31 cellular contexts compared by ENCODE assay signal in genomic region chr2:236193026-236193425, GRCh38. TPM values are rescaled to one million over a fixed set of nuclear protein-coding genes. Genes with fewer than 3 reads are reported as not detected.
"Had no signal": no experiment of that assay in that cellular context is flagged by ENCODE, and none has a peak within 500 bp of the region (broad histone marks: within the 10 kb centered on the region; RNA-seq: fewer than 3 reads in every experiment).

No MANE protein-coding gene starts in this region.

- ATAC-seq: activated CD4-positive, CD25-positive, alpha-beta regulatory T cell treated with anti-CD3 and anti-CD28 coated beads, Interleukin-2, amount 50 U/mL, for 24 hours; foreskin keratinocyte; naive thymus-derived CD4-positive, alpha-beta T cell; psoas muscle; upper lobe of right lung had no signal

- H3K27ac Mint-ChIP-seq: activated naive CD4-positive, alpha-beta T cell treated with anti-CD3 and anti-CD28 coated beads, Interleukin-2, amount 10 ng/mL, durations not matched to agents 7 days and 5 days; activated naive CD8-positive, alpha-beta T cell treated with anti-CD3 and anti-CD28 coated beads, Interleukin-2, amount 10 ng/mL, durations not matched to agents 7 days and 5 days; activated T-helper 1 cell treated with anti-CD3 and anti-CD28 coated beads, Interleukin-12 subunit alpha, Interleukin-12 subunit beta, Interleukin-2, Interleukin-4 antibody, amounts not matched to agents 30 ng/mL and 10 ng/mL and 1 ng/mL, durations not matched to agents 14 hours and 24 hours and 36 hours; brain; mesothelial cell of epicardium; naive thymus-derived CD4-positive, alpha-beta T cell; T-helper 1 cell treated with Interleukin-12 subunit alpha and Interleukin-12 subunit beta and Interleukin-4 antibody, amounts not matched to agents 30 μg/mL and 1 μg/mL, for 36 hours had no signal

- H3K27ac ChIP-seq: ascending aorta, esophagus muscularis mucosa, foreskin keratinocyte, heart left ventricle, left ventricle myocardium inferior, parathyroid adenoma, psoas muscle, spleen, suprapubic skin, tibial artery, upper lobe of right lung, VCaP had no signal

- H3K4me1 ChIP-seq: ascending aorta, esophagus muscularis mucosa, foreskin keratinocyte, heart left ventricle, left ventricle myocardium inferior, parathyroid adenoma, psoas muscle, spleen, suprapubic skin, tibial artery, upper lobe of right lung had no signal

- H3K9me3 Mint-ChIP-seq: activated naive CD4-positive, alpha-beta T cell treated with anti-CD3 and anti-CD28 coated beads, Interleukin-2, amount 10 ng/mL, durations not matched to agents 7 days and 5 days; activated naive CD8-positive, alpha-beta T cell treated with anti-CD3 and anti-CD28 coated beads, Interleukin-2, amount 10 ng/mL, durations not matched to agents 7 days and 5 days; activated T-helper 1 cell treated with anti-CD3 and anti-CD28 coated beads, Interleukin-12 subunit alpha, Interleukin-12 subunit beta, Interleukin-2, Interleukin-4 antibody, amounts not matched to agents 30 ng/mL and 10 ng/mL and 1 ng/mL, durations not matched to agents 14 hours and 24 hours and 36 hours; mesothelial cell of epicardium; naive thymus-derived CD4-positive, alpha-beta T cell; neural crest cell; T-helper 1 cell treated with Interleukin-12 subunit alpha and Interleukin-12 subunit beta and Interleukin-4 antibody, amounts not matched to agents 30 μg/mL and 1 μg/mL, for 36 hours had no signal

- H3K27me3 ChIP-seq: ascending aorta, foreskin keratinocyte, heart left ventricle, tibial artery, upper lobe of right lung had no signal

- H3K4me3 Mint-ChIP-seq: activated naive CD4-positive, alpha-beta T cell treated with anti-CD3 and anti-CD28 coated beads, Interleukin-2, amount 10 ng/mL, durations not matched to agents 7 days and 5 days; activated naive CD8-positive, alpha-beta T cell treated with anti-CD3 and anti-CD28 coated beads, Interleukin-2, amount 10 ng/mL, durations not matched to agents 7 days and 5 days; activated T-helper 1 cell treated with anti-CD3 and anti-CD28 coated beads, Interleukin-12 subunit alpha, Interleukin-12 subunit beta, Interleukin-2, Interleukin-4 antibody, amounts not matched to agents 30 ng/mL and 10 ng/mL and 1 ng/mL, durations not matched to agents 14 hours and 24 hours and 36 hours; brain; mesothelial cell of epicardium; naive thymus-derived CD4-positive, alpha-beta T cell; neural crest cell; T-helper 1 cell treated with Interleukin-12 subunit alpha and Interleukin-12 subunit beta and Interleukin-4 antibody, amounts not matched to agents 30 μg/mL and 1 μg/mL, for 36 hours had no signal

- H3K4me1 Mint-ChIP-seq: activated naive CD4-positive, alpha-beta T cell treated with anti-CD3 and anti-CD28 coated beads, Interleukin-2, amount 10 ng/mL, durations not matched to agents 7 days and 5 days; activated naive CD8-positive, alpha-beta T cell treated with anti-CD3 and anti-CD28 coated beads, Interleukin-2, amount 10 ng/mL, durations not matched to agents 7 days and 5 days; brain; mesothelial cell of epicardium; naive thymus-derived CD4-positive, alpha-beta T cell had no signal

- H3K9me3 ChIP-seq: ascending aorta, esophagus muscularis mucosa, heart left ventricle, left ventricle myocardium inferior, psoas muscle, spleen, suprapubic skin, tibial artery, upper lobe of right lung had no signal

- H3K27me3 Mint-ChIP-seq: activated naive CD4-positive, alpha-beta T cell treated with anti-CD3 and anti-CD28 coated beads, Interleukin-2, amount 10 ng/mL, durations not matched to agents 7 days and 5 days; activated naive CD8-positive, alpha-beta T cell treated with anti-CD3 and anti-CD28 coated beads, Interleukin-2, amount 10 ng/mL, durations not matched to agents 7 days and 5 days had no signal

- H3K36me3 Mint-ChIP-seq: activated naive CD4-positive, alpha-beta T cell treated with anti-CD3 and anti-CD28 coated beads, Interleukin-2, amount 10 ng/mL, durations not matched to agents 7 days and 5 days; activated naive CD8-positive, alpha-beta T cell treated with anti-CD3 and anti-CD28 coated beads, Interleukin-2, amount 10 ng/mL, durations not matched to agents 7 days and 5 days; brain; mesothelial cell of epicardium; naive thymus-derived CD4-positive, alpha-beta T cell had no signal

- DNase-seq: activated CD4-positive, alpha-beta T cell treated with anti-CD3 and anti-CD28 coated beads for 48 hours; activated CD4-positive, alpha-beta T cell treated with anti-CD3 and anti-CD28 coated beads, Interleukin-2, amount 50 U/mL, for 48 hours; activated CD8-positive, alpha-beta memory T cell treated with anti-CD3 and anti-CD28 coated beads for 24 hours; activated effector memory CD4-positive, alpha-beta T cell treated with anti-CD3 and anti-CD28 coated beads, Interleukin-2, amount 50 U/mL, for 16 hours; activated naive CD4-positive, alpha-beta T cell treated with anti-CD3 and anti-CD28 coated beads, Interleukin-2, amount 10 ng/mL, durations not matched to agents 7 days and 5 days; activated naive CD8-positive, alpha-beta T cell treated with anti-CD3 and anti-CD28 coated beads, Interleukin-2, amount 10 ng/mL, durations not matched to agents 7 days and 5 days; foreskin keratinocyte; heart left ventricle; hypothalamus; kidney glomerular epithelial cell; left ventricle myocardium inferior; naive thymus-derived CD4-positive, alpha-beta T cell; occipital lobe; psoas muscle; spleen; stimulated activated naive CD4-positive, alpha-beta T cell; T-helper 9 cell; upper lobe of right lung had no signal

- H3K79me2 ChIP-seq: parathyroid adenoma had no signal

- H2AFZ ChIP-seq: parathyroid adenoma had no signal

- H3K9ac ChIP-seq: parathyroid adenoma had no signal

RNA-seq across cellular contexts. Expression of gene GBX2, which starts 24.8 kb away (rescaled TPM):
- total RNA-seq: activated naive CD8-positive, alpha-beta T cell treated with anti-CD3 and anti-CD28 coated beads, Interleukin-2, amount 10 ng/mL, durations not matched to agents 7 days and 5 days; activated T-helper 1 cell treated with anti-CD3 and anti-CD28 coated beads, Interleukin-12 subunit alpha, Interleukin-12 subunit beta, Interleukin-2, Interleukin-4 antibody, amounts not matched to agents 30 ng/mL and 10 ng/mL and 1 ng/mL, durations not matched to agents 14 hours and 24 hours and 36 hours; ascending aorta; cardiac septum; esophagus muscularis mucosa; left ventricle myocardium inferior; naive thymus-derived CD4-positive, alpha-beta T cell; occipital lobe; psoas muscle; upper lobe of right lung had no signal
